In the genomic region with DNA sequence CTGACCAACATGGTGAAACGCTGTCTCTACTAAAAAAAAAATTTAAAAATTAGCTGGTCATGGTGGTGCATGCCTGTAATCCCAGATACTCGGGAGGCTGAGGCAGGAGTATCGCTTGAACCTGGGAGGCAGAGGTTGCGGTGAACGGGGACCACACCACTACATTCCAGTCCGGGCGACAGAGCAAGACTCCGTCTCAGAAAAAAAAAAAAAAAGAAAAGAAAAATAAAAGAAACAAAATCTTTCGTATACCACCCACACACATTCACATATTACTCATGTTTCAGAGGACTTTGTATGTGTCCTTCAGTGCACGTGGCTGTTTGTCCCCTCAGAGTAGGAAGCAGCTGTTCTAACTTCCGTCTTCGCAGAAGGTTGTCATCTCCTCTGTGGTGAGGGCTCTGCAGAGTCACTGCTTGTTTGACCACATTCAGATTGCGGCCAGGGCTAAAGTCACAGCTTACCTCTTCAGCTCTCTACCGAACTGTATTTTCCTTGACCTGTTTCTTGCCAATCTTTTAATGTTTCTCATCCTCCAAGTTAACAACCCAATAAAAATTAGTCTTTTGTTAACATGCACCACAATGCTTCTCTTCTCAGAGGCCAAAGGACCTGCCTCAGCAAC, we compare ENCODE assay signal across 8 cellular contexts. TPM values are rescaled to one million over a fixed set of nuclear protein-coding genes. Genes with fewer than 3 reads are reported as not detected.
DNase-seq lines count a peak whose midpoint lies in the region; ATAC-seq lines count a peak whose summit lies in the region.

No MANE protein-coding gene starts in this region.

- intact Hi-C loops in activated T-helper 2 cell treated with anti-CD3 and anti-CD28 coated beads, Interferon-gamma antibody, Interleukin-2, Interleukin-4, amounts not matched to agents 10 μg/mL and 5 μg/mL and 100 μg/mL, durations not matched to agents 14 hours and 24 hours and 36 hours (cut with micrococcal nuclease): loop anchor here (5.0 kb wide), 2 partner anchors 37 to 248 kb away; partner anchors contain the start of gene HIVEP1

- H3K27ac Mint-ChIP-seq in CD8-positive, alpha-beta memory T cell: peak overlapping the region in 4 of 8 donors; percentile 47 to 67 (median 56)
- H3K27ac Mint-ChIP-seq in activated T-helper 2 cell treated with anti-CD3 and anti-CD28 coated beads, Interferon-gamma antibody, Interleukin-2, Interleukin-4, amounts not matched to agents 10 μg/mL and 5 μg/mL and 100 μg/mL, durations not matched to agents 14 hours and 24 hours and 36 hours: no peak overlapping the region

- peak overlapping the region in 5 of 7 donors; percentile 4 to 38 (median 6) for H3K4me3 Mint-ChIP-seq in CD8-positive, alpha-beta memory T cell
- no peak overlapping the region for H3K4me3 Mint-ChIP-seq in activated T-helper 2 cell treated with anti-CD3 and anti-CD28 coated beads, Interferon-gamma antibody, Interleukin-2, Interleukin-4, amounts not matched to agents 10 μg/mL and 5 μg/mL and 100 μg/mL, durations not matched to agents 14 hours and 24 hours and 36 hours (ENCODE audit: low read depth)

- H3K27me3 Mint-ChIP-seq in CD8-positive, alpha-beta memory T cell: peaks cover 0 to 4% of the 10 kb centered on the region in 2 donors
- no peaks in the 10 kb centered on the region for H3K27me3 Mint-ChIP-seq in activated T-helper 2 cell treated with anti-CD3 and anti-CD28 coated beads, Interferon-gamma antibody, Interleukin-2, Interleukin-4, amounts not matched to agents 10 μg/mL and 5 μg/mL and 100 μg/mL, durations not matched to agents 14 hours and 24 hours and 36 hours (ENCODE audit: low read depth)

- no peaks in the 10 kb centered on the region for H3K9me3 Mint-ChIP-seq in CD8-positive, alpha-beta memory T cell
- H3K9me3 Mint-ChIP-seq in activated T-helper 2 cell treated with anti-CD3 and anti-CD28 coated beads, Interferon-gamma antibody, Interleukin-2, Interleukin-4, amounts not matched to agents 10 μg/mL and 5 μg/mL and 100 μg/mL, durations not matched to agents 14 hours and 24 hours and 36 hours: no peaks in the 10 kb centered on the region

- ATAC-seq in GM19452 (IDR thresholded peaks at IDR 0.05; ENCODE audit: unreplicated experiment) (peak; percentile 95), HG03457 (IDR thresholded peaks at IDR 0.05; ENCODE audit: unreplicated experiment) (peak; percentile 75), HG03025 (IDR thresholded peaks at IDR 0.05; ENCODE audit: low FRiP score, unreplicated experiment) (no peak)

- no peak overlapping the region for H3K4me3 ChIP-seq in CD8-positive, alpha-beta memory T cell (ENCODE audit: low read length)

- no peaks in the 10 kb centered on the region for H3K4me1 ChIP-seq in CD8-positive, alpha-beta memory T cell (ENCODE audit: insufficient read depth, low read length)

- no peak overlapping the region for H3K27ac ChIP-seq in CD8-positive, alpha-beta memory T cell (ENCODE audit: low read depth, low read length)

- H3K9me3 ChIP-seq in CD8-positive, alpha-beta memory T cell (ENCODE audit: low read length): no peaks in the 10 kb centered on the region

- peak in 2 of 5 donors; percentile 2 to 50 for DNase-seq in CD8-positive, alpha-beta memory T cell
- DNase-seq in activated T-helper 2 cell treated with anti-CD3 and anti-CD28 coated beads, Interferon-gamma antibody, Interleukin-2, Interleukin-4, amounts not matched to agents 10 μg/mL and 5 μg/mL and 100 μg/mL, durations not matched to agents 14 hours and 24 hours and 36 hours (ENCODE audit: low spot score): peak; percentile 15
- peak; percentile 3 to 6 for DNase-seq in stimulated activated CD8-positive, alpha-beta memory T cell treated with anti-CD3 and anti-CD28 coated beads, Interleukin-4, amount 100 ng/mL, for 1 hour (ENCODE audit: low read depth in 2 of 2, low spot score in 1 of 2)
- DNase-seq in NCI-H1694 treated with DMSO at 0.1 percent for 48 hours (lab: John Stamatoyannopoulos, UW) (no peak), SHP77 (lab: John Stamatoyannopoulos, UW) (no peak)

- no peaks in the 10 kb centered on the region for H3K27me3 ChIP-seq in CD8-positive, alpha-beta memory T cell (ENCODE audit: insufficient read depth, low read length, poor library complexity, severe bottlenecking)

- CTCF ChIA-PET in CD8-positive, alpha-beta memory T cell (lab: Charles Lee): no interaction called here

- peaks cover 9 to 21% (median 17%) of the 10 kb centered on the region in 3 donors for H3K4me1 Mint-ChIP-seq in CD8-positive, alpha-beta memory T cell
- peaks cover 24% of the 10 kb centered on the region for H3K4me1 Mint-ChIP-seq in activated T-helper 2 cell treated with anti-CD3 and anti-CD28 coated beads, Interferon-gamma antibody, Interleukin-2, Interleukin-4, amounts not matched to agents 10 μg/mL and 5 μg/mL and 100 μg/mL, durations not matched to agents 14 hours and 24 hours and 36 hours (ENCODE audit: low read depth)

- POLR2A ChIA-PET in CD8-positive, alpha-beta memory T cell (lab: Charles Lee): interaction anchor here (0.9 kb wide), 1 partner anchor 33 kb away, joined by 5 read pairs; no protein-coding TSS in a partner anchor

- no peaks in the 10 kb centered on the region for H3K36me3 ChIP-seq in CD8-positive, alpha-beta memory T cell (ENCODE audit: insufficient read depth, low read length)

- H3K36me3 Mint-ChIP-seq in CD8-positive, alpha-beta memory T cell: peaks cover 0 to 3% (median 0%) of the 10 kb centered on the region in 3 donors
- H3K36me3 Mint-ChIP-seq in activated T-helper 2 cell treated with anti-CD3 and anti-CD28 coated beads, Interferon-gamma antibody, Interleukin-2, Interleukin-4, amounts not matched to agents 10 μg/mL and 5 μg/mL and 100 μg/mL, durations not matched to agents 14 hours and 24 hours and 36 hours (ENCODE audit: low read depth): no peaks in the 10 kb centered on the region

RNA-seq across cellular contexts. Expression of gene HIVEP1, which starts 36.6 kb away (rescaled TPM):
- total RNA-seq in CD8-positive, alpha-beta memory T cell: 10 to 100 TPM; 33.5 to 37.1 TPM
- polyA plus RNA-seq in CD8-positive, alpha-beta memory T cell: 2.8 TPM
- total RNA-seq in activated T-helper 2 cell treated with anti-CD3 and anti-CD28 coated beads, Interferon-gamma antibody, Interleukin-2, Interleukin-4, amounts not matched to agents 10 μg/mL and 5 μg/mL and 100 μg/mL, durations not matched to agents 14 hours and 24 hours and 36 hours: 63.8 TPM in 2 replicates

Comparison
In these comparisons a context has a peak if more than half of its experiments do, and no peak if none do; other contexts are left out.
1. DNase-seq: peak in activated T-helper 2 cell treated with anti-CD3 and anti-CD28 coated beads, Interferon-gamma antibody, Interleukin-2, Interleukin-4, amounts not matched to agents 10 μg/mL and 5 μg/mL and 100 μg/mL, durations not matched to agents 14 hours and 24 hours and 36 hours (single experiment) and stimulated activated CD8-positive, alpha-beta memory T cell treated with anti-CD3 and anti-CD28 coated beads, Interleukin-4, amount 100 ng/mL, for 1 hour (2 of 2); none in NCI-H1694 treated with DMSO at 0.1 percent for 48 hours (single experiment) and SHP77 (0 of 2).